ENCODE assay signal across 13 cellular contexts in genomic region chr12:12909995-12910391, GRCh38. TPM values are rescaled to one million over a fixed set of nuclear protein-coding genes. Genes with fewer than 3 reads are reported as not detected.
A peak's percentile ranks its signal among the peaks of the same experiment; 100 is the strongest.
DNase-seq lines count a peak whose midpoint lies in the region; ATAC-seq and TF ChIP-seq lines count a peak whose summit lies in the region.
"Had no signal": no experiment of that assay in that cellular context is flagged by ENCODE, and none has a peak within 500 bp of the region (broad histone marks: within the 10 kb centered on the region; RNA-seq: fewer than 3 reads in every experiment).

No MANE protein-coding gene starts in this region.

- peaks cover 0 to 2% (median 0%) of the 10 kb centered on the region in 45 donors for H3K27me3 ChIP-seq in dorsolateral prefrontal cortex

- H3K9me3 ChIP-seq in mesodermal cell (ENCODE audit: control insufficient read depth, low read length), result no peaks in the 10 kb centered on the region

- H3K27ac ChIP-seq in coronary artery, result peak overlapping the region; percentile 69 to 74
- peak overlapping the region; percentile 23 for H3K27ac ChIP-seq in mesodermal cell (ENCODE audit: low read depth, low read length, severe bottlenecking)
- H3K27ac ChIP-seq in dorsolateral prefrontal cortex, result no peak overlapping the region
- H3K27ac ChIP-seq: RWPE1 had no signal

- H3K4me3 ChIP-seq in coronary artery (no peak overlapping the region), mesodermal cell (ENCODE audit: extremely low read depth, insufficient read depth, low read length, poor library complexity, severe bottlenecking) (no peak overlapping the region), dorsolateral prefrontal cortex (no peak overlapping the region)

- no peak for DNase-seq in Right ventricle myocardium inferior (ENCODE audit: missing footprints)
- DNase-seq in cardiac septum (ENCODE audit: low spot score), result no peak
- DNase-seq in coronary artery (ENCODE audit: low spot score), result no peak
- no peak for DNase-seq in SW 1271 (lab: John Stamatoyannopoulos, UW)
- no peak for DNase-seq in dorsolateral prefrontal cortex
- DNase-seq in iPS-NIHi11 (ENCODE audit: low spot score), result no peak
- DNase-seq: activated CD4-positive, alpha-beta T cell treated with anti-CD3 and anti-CD28 coated beads, Interleukin-2, amount 10 ng/mL, durations not matched to agents 24 days and 14 days; activated naive CD4-positive, alpha-beta T cell; natural killer cell had no signal

- no peak for TF ChIP-seq CTCF in coronary artery (IDR thresholded peaks at IDR 0.05)
- TF ChIP-seq CTCF in dorsolateral prefrontal cortex (IDR thresholded peaks at IDR 0.05 in 54 of 56, conservative IDR thresholded peaks at IDR 0.05 in 2 of 56; ENCODE audit: low read depth in 1 of 56, partially characterized antibody in 56 of 56), result no peak

- no peaks in the 10 kb centered on the region for H3K36me3 ChIP-seq in mesodermal cell (ENCODE audit: control insufficient read depth, insufficient read depth, low read length)

- H3K4me1 ChIP-seq in mesodermal cell (ENCODE audit: control insufficient read depth, insufficient read depth, low read length, poor library complexity, severe bottlenecking), result peaks cover 26% of the 10 kb centered on the region

- peak; percentile 91 for ATAC-seq in Right ventricle myocardium inferior
- no peak for ATAC-seq in HG03460 (IDR thresholded peaks at IDR 0.05; ENCODE audit: unreplicated experiment)
- ATAC-seq: natural killer cell had no signal

- 88 to 93% methylated on average over 4 of the region's 4 CpGs for WGBS in mesodermal cell (ENCODE audit: insufficient coverage in 2 of 2), 2 experiments

- intact Hi-C loops in Right ventricle myocardium inferior (cut with DNase I), result no loop called here
- intact Hi-C loops in cardiac septum (cut with DNase I), result loop anchor here (10.0 kb wide), 1 partner anchor 185 kb away; no protein-coding TSS in a partner anchor
- intact Hi-C loops in dorsolateral prefrontal cortex (cut with DNase I), result no loop called here

RNA-seq across cellular contexts. Expression of gene GPRC5A, which starts 18.6 kb away (rescaled TPM):
- total RNA-seq in Right ventricle myocardium inferior (1.7 TPM), cardiac septum (0.78 TPM), dorsolateral prefrontal cortex (10 to 100 TPM in 1 of 120 experiments, 1 to 10 TPM in 51, under 1 TPM in 66, not detected in 2; 0.07 to 26.8 (median 0.88) TPM)
- 0.41 TPM for polyA plus RNA-seq in mesodermal cell (2013, experiment 1 of 2)
- polyA plus RNA-seq in mesodermal cell (2013, experiment 2 of 2), result 0.81 TPM
- total RNA-seq: activated CD4-positive, alpha-beta T cell treated with anti-CD3 and anti-CD28 coated beads, Interleukin-2, amount 10 ng/mL, durations not matched to agents 24 days and 14 days had no signal

RNA-seq across cellular contexts. Expression of gene GPRC5D, which starts 42.0 kb away (rescaled TPM):
- total RNA-seq in Right ventricle myocardium inferior (not detected), cardiac septum (not detected), dorsolateral prefrontal cortex (under 1 TPM in 2 of 120 experiments, not detected in 118; 0.45 to 0.73 TPM)
- not detected for polyA plus RNA-seq in mesodermal cell (2013, experiment 1 of 2)
- not detected for polyA plus RNA-seq in mesodermal cell (2013, experiment 2 of 2)
- total RNA-seq: activated CD4-positive, alpha-beta T cell treated with anti-CD3 and anti-CD28 coated beads, Interleukin-2, amount 10 ng/mL, durations not matched to agents 24 days and 14 days; G401 had no signal

Comparison
In these comparisons a context has a peak if more than half of its experiments do, and no peak if none do; other contexts are left out.
1. H3K27ac ChIP-seq: peak in coronary artery (2 of 2) and mesodermal cell (single experiment); none in dorsolateral prefrontal cortex (0 of 59).